Comparison of ENCODE assay signal across 15 cellular contexts in the genomic region with DNA sequence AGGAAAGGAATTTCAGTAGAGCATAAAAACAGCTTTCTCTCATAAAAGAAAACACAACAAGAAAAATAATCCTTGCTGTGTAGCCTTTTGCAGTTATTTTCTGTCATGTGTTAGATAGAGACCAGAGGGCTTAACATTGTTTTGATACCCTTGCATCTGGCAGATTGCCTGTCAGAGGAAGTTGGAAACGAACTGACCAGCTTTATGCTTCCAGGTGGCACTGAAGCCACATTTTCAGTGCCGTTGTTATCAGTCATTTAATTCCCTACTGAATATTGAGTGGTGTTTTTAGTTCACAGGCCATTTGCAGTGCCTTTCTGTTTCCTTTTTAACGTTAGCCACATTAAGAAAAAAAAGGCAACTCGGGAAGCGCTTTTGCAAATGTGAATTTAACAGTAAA. TPM values are rescaled to one million over a fixed set of nuclear protein-coding genes. Genes with fewer than 3 reads are reported as not detected.
DNase-seq lines count a peak whose midpoint lies in the region; ATAC-seq and TF ChIP-seq lines count a peak whose summit lies in the region.
"Had no signal": no experiment of that assay in that cellular context is flagged by ENCODE, and none has a peak within 500 bp of the region (broad histone marks: within the 10 kb centered on the region; RNA-seq: fewer than 3 reads in every experiment).

No MANE protein-coding gene starts in this region.

- ATAC-seq in GM21360 (IDR thresholded peaks at IDR 0.05; ENCODE audit: unreplicated experiment) (peak; percentile 51), Panc1 (no peak), GM19328 (IDR thresholded peaks at IDR 0.05; ENCODE audit: unreplicated experiment) (no peak), GM21576 (IDR thresholded peaks at IDR 0.05; ENCODE audit: unreplicated experiment) (no peak)
- ATAC-seq in CD4-positive, alpha-beta T cell (ENCODE audit: poor library complexity) = no peak
- ATAC-seq in activated CD8-positive, alpha-beta T cell treated with anti-CD3 and anti-CD28 coated beads, Interleukin-2, amount 10 ng/mL, durations not matched to agents 7 days and 5 days = no peak
- ATAC-seq: stimulated activated naive CD8-positive, alpha-beta T cell treated with anti-CD3 and anti-CD28 coated beads, Interleukin-15, Interleukin-2, amounts not matched to agents 100 U/mL and 50 U/mL, for 24 hours had no signal

- H3K4me1 ChIP-seq in Panc1 (ENCODE audit: control insufficient read depth, insufficient read depth, low read length) (peaks cover 3% of the 10 kb centered on the region; the same call in 1 of the 2 replicates), esophagus muscularis mucosa (peaks cover 15 to 18% (median 17%) of the 10 kb centered on the region in 4 donors)
- H3K4me1 ChIP-seq: adrenal gland had no signal

- 25% methylated on average over 5 of the region's 5 CpGs for WGBS in esophagus muscularis mucosa

- no peak for DNase-seq in Panc1 (ENCODE audit: low read depth, low spot score)
- no peak for DNase-seq in esophagus muscularis mucosa (ENCODE audit: extremely low spot score)
- peak; percentile 26 for DNase-seq in retina
- DNase-seq in CD4-positive, alpha-beta T cell = no peak
- DNase-seq in activated CD8-positive, alpha-beta T cell treated with anti-CD3 and anti-CD28 coated beads, Interleukin-2, amount 10 ng/mL, durations not matched to agents 7 days and 5 days = no peak
- DNase-seq: adrenal gland; H9; stimulated activated CD4-positive, alpha-beta T cell treated with anti-CD3 and anti-CD28 coated beads, Interleukin-2, amount 100 ng/mL, for 48 hours; stimulated activated naive CD8-positive, alpha-beta T cell treated with anti-CD3 and anti-CD28 coated beads, Interleukin-15, Interleukin-2, amounts not matched to agents 100 U/mL and 50 U/mL, for 24 hours had no signal

- POLR2A ChIA-PET in Panc1 (lab: Charles Lee) = no interaction called here
- POLR2A ChIA-PET in CD4-positive, alpha-beta T cell (lab: Charles Lee) = interaction anchor here (1.0 kb wide), 1 partner anchor 11 kb away, joined by 3 read pairs; no protein-coding TSS in a partner anchor
- POLR2A ChIA-PET in activated CD8-positive, alpha-beta T cell treated with anti-CD3 and anti-CD28 coated beads, Interleukin-2, amount 10 ng/mL, durations not matched to agents 7 days and 5 days (lab: Charles Lee) = no interaction called here

- no peak overlapping the region for H3K4me3 Mint-ChIP-seq in CD4-positive, alpha-beta T cell
- H3K4me3 Mint-ChIP-seq in activated CD8-positive, alpha-beta T cell treated with anti-CD3 and anti-CD28 coated beads, Interleukin-2, amount 10 ng/mL, durations not matched to agents 7 days and 5 days = no peak overlapping the region
- H3K4me3 Mint-ChIP-seq: H9 had no signal

- H3K4me1 Mint-ChIP-seq in CD4-positive, alpha-beta T cell (ENCODE audit: low read depth) = no peaks in the 10 kb centered on the region
- no peaks in the 10 kb centered on the region for H3K4me1 Mint-ChIP-seq in activated CD8-positive, alpha-beta T cell treated with anti-CD3 and anti-CD28 coated beads, Interleukin-2, amount 10 ng/mL, durations not matched to agents 7 days and 5 days (ENCODE audit: low read depth)
- H3K4me1 Mint-ChIP-seq: H9 had no signal

- in situ Hi-C loops in Panc1 (cut with HindIII; ENCODE audit: low pct_unique_long_range_greater_than_20kb, low sequenced_read_pairs) = no loop called here

- H3K9me3 ChIP-seq in Panc1 (ENCODE audit: control insufficient read depth, insufficient read depth, low read depth, low read length) = no peaks in the 10 kb centered on the region
- H3K9me3 ChIP-seq in esophagus muscularis mucosa = no peaks in the 10 kb centered on the region
- H3K9me3 ChIP-seq in CD4-positive, alpha-beta T cell (ENCODE audit: control insufficient read depth, low read length) = no peaks in the 10 kb centered on the region
- H3K9me3 ChIP-seq: adrenal gland had no signal

- no TSS peak for BruUV-seq in Panc1 (replicated peaks; lab: Mats Ljungman, UMichigan)

- TF ChIP-seq CTCF in Panc1 (IDR thresholded peaks at IDR 0.05) (no peak), esophagus muscularis mucosa (IDR thresholded peaks at IDR 0.05) (no peak)
- no peak for TF ChIP-seq CTCF in CD4-positive, alpha-beta T cell (IDR thresholded peaks at IDR 0.05)

- no peak overlapping the region for H3K27ac Mint-ChIP-seq in CD4-positive, alpha-beta T cell
- H3K27ac Mint-ChIP-seq in activated CD8-positive, alpha-beta T cell treated with anti-CD3 and anti-CD28 coated beads, Interleukin-2, amount 10 ng/mL, durations not matched to agents 7 days and 5 days = no peak overlapping the region
- H3K27ac Mint-ChIP-seq: H9, IgD-negative memory B cell had no signal

- no peaks in the 10 kb centered on the region for H3K36me3 Mint-ChIP-seq in CD4-positive, alpha-beta T cell (ENCODE audit: low read depth)
- H3K36me3 Mint-ChIP-seq in activated CD8-positive, alpha-beta T cell treated with anti-CD3 and anti-CD28 coated beads, Interleukin-2, amount 10 ng/mL, durations not matched to agents 7 days and 5 days (ENCODE audit: low read depth) = no peaks in the 10 kb centered on the region
- H3K36me3 Mint-ChIP-seq: IgD-negative memory B cell had no signal

- no peak for TF ChIP-seq EP300 in esophagus muscularis mucosa (IDR thresholded peaks at IDR 0.05)

- intact Hi-C loops in Panc1 (cut with micrococcal nuclease; ENCODE audit: unreplicated experiment) (no loop called here), esophagus muscularis mucosa (cut with DNase I) (no loop called here)
- intact Hi-C loops in CD4-positive, alpha-beta T cell (cut with DNase I, micrococcal nuclease) = no loop called here

- peaks cover 3% of the 10 kb centered on the region for H3K27me3 Mint-ChIP-seq in CD4-positive, alpha-beta T cell
- H3K27me3 Mint-ChIP-seq in activated CD8-positive, alpha-beta T cell treated with anti-CD3 and anti-CD28 coated beads, Interleukin-2, amount 10 ng/mL, durations not matched to agents 7 days and 5 days (ENCODE audit: low read depth) = peaks cover 17% of the 10 kb centered on the region

- no peak for TF ChIP-seq POLR2A in esophagus muscularis mucosa (IDR thresholded peaks at IDR 0.05; ENCODE audit: low read depth)

- H3K27ac ChIP-seq in Panc1 (ENCODE audit: low read length) (peak overlapping the region; percentile 61), esophagus muscularis mucosa (replicated peaks in 1 of 4) (peak overlapping the region in 1 of 4 donors; percentile 4)
- no peak overlapping the region for H3K27ac ChIP-seq in CD4-positive, alpha-beta T cell (ENCODE audit: low read depth, low read length)
- H3K27ac ChIP-seq: adrenal gland, epithelial cell of prostate had no signal

- H3K36me3 ChIP-seq in Panc1 (ENCODE audit: control insufficient read depth, insufficient read depth, low read length) (no peaks in the 10 kb centered on the region), esophagus muscularis mucosa (no peaks in the 10 kb centered on the region)
- H3K36me3 ChIP-seq: adrenal gland had no signal

- H3K27me3 ChIP-seq in Panc1 (ENCODE audit: control insufficient read depth, insufficient read depth, low read length) (no peaks in the 10 kb centered on the region), esophagus muscularis mucosa (no peaks in the 10 kb centered on the region)
- H3K27me3 ChIP-seq in CD4-positive, alpha-beta T cell (ENCODE audit: control insufficient read depth, insufficient read depth, low read length) = no peaks in the 10 kb centered on the region
- H3K27me3 ChIP-seq: adrenal gland had no signal

- no peaks in the 10 kb centered on the region for H3K9me3 Mint-ChIP-seq in CD4-positive, alpha-beta T cell
- H3K9me3 Mint-ChIP-seq in activated CD8-positive, alpha-beta T cell treated with anti-CD3 and anti-CD28 coated beads, Interleukin-2, amount 10 ng/mL, durations not matched to agents 7 days and 5 days (ENCODE audit: insufficient read depth) = no peaks in the 10 kb centered on the region
- H3K9me3 Mint-ChIP-seq: H9, IgD-negative memory B cell had no signal

- CTCF ChIA-PET in Panc1 (lab: Charles Lee) = no interaction called here
- CTCF ChIA-PET in CD4-positive, alpha-beta T cell (lab: Charles Lee) = no interaction called here
- CTCF ChIA-PET in activated CD8-positive, alpha-beta T cell treated with anti-CD3 and anti-CD28 coated beads, Interleukin-2, amount 10 ng/mL, durations not matched to agents 7 days and 5 days (lab: Charles Lee) = interaction anchor here (2.6 kb wide), 1 partner anchor 55 kb away, joined by 13 read pairs; no protein-coding TSS in a partner anchor

- no peak overlapping the region for H3K4me3 ChIP-seq in Panc1 (ENCODE audit: low read depth in 2 of 2, low read length in 2 of 2)
- peak overlapping the region; percentile 5 to 18 (median 12) for H3K4me3 ChIP-seq in esophagus muscularis mucosa
- H3K4me3 ChIP-seq: adrenal gland had no signal

RNA-seq across cellular contexts. Expression of gene RAG2, which starts 21.5 kb away (rescaled TPM):
- total RNA-seq in Panc1 (2021; ENCODE audit: unreplicated experiment) = 0.10 TPM
- not detected for polyA plus RNA-seq in Panc1 (2012; ENCODE audit: insufficient read length)
- total RNA-seq in esophagus muscularis mucosa = not detected
- total RNA-seq in CD4-positive, alpha-beta T cell = not detected
- total RNA-seq in activated CD8-positive, alpha-beta T cell treated with anti-CD3 and anti-CD28 coated beads, Interleukin-2, amount 10 ng/mL, durations not matched to agents 7 days and 5 days = not detected
- total RNA-seq: adrenal gland, H9, RPMI7951 had no signal
- polyA plus RNA-seq: adrenal gland, IgD-negative memory B cell had no signal

RNA-seq across cellular contexts. Expression of gene IFTAP, which starts 25.2 kb away (rescaled TPM):
- total RNA-seq in Panc1 (2021; ENCODE audit: unreplicated experiment) (18.2 TPM), esophagus muscularis mucosa (10 to 100 TPM; 23.3 to 46.5 (median 26.1) TPM)
- 12.5 TPM for polyA plus RNA-seq in Panc1 (2012; ENCODE audit: insufficient read length)
- 1 to 10 TPM; 1.7 to 1.9 TPM for total RNA-seq in CD4-positive, alpha-beta T cell
- 1 to 10 TPM in 1 of 2 experiments, under 1 TPM in 1; 0.90 to 1.5 TPM for total RNA-seq in activated CD8-positive, alpha-beta T cell treated with anti-CD3 and anti-CD28 coated beads, Interleukin-2, amount 10 ng/mL, durations not matched to agents 7 days and 5 days
- polyA plus RNA-seq: IgD-negative memory B cell had no signal

RNA-seq across cellular contexts. Expression of gene RAG1, which starts 51.7 kb away (rescaled TPM):
- total RNA-seq in Panc1 (2021; ENCODE audit: unreplicated experiment) (0.44 TPM), esophagus muscularis mucosa (under 1 TPM; 0.33 to 0.80 (median 0.56) TPM)
- 0.33 TPM for polyA plus RNA-seq in Panc1 (2012; ENCODE audit: insufficient read length)
- under 1 TPM in 1 of 2 experiments, not detected in 1; 0.22 TPM for total RNA-seq in CD4-positive, alpha-beta T cell
- total RNA-seq in activated CD8-positive, alpha-beta T cell treated with anti-CD3 and anti-CD28 coated beads, Interleukin-2, amount 10 ng/mL, durations not matched to agents 7 days and 5 days = under 1 TPM; 0.08 TPM

Comparison
In these comparisons a context has a peak if more than half of its experiments do, and no peak if none do; other contexts are left out.
1. H3K4me3 ChIP-seq: peak in esophagus muscularis mucosa (4 of 4); none in Panc1 (0 of 2).